In the genomic region with DNA sequence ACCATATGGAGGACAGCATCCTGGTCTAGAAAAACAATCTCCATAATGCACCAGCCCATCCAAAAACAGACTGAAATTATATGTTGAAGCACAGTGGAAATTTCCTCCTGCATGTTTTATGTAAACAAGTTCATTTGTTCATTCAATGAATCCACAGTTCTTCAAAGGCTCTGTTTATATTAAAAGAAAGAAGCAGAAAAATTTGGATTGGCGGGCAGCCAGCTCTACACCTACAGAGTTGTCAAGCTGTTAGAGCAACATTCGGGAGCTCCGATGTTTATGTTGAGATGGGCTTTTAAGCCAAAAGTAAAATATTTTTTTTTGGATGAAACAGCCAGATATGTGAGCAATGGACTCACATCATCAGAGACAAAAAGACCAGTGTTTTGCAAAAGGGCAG, we compare ENCODE assay signal across 22 cellular contexts.
DNase-seq lines count a peak whose midpoint lies in the region; ATAC-seq, FAIRE-seq and TF ChIP-seq lines count a peak whose summit lies in the region.
"Had no signal": no experiment of that assay in that cellular context is flagged by ENCODE, and none has a peak within 500 bp of the region (broad histone marks: within the 10 kb centered on the region; RNA-seq: fewer than 3 reads in every experiment).

No MANE protein-coding gene starts in this region.

- H3K27me3 Mint-ChIP-seq in T-helper 2 cell treated with Interferon-gamma antibody and Interleukin-4, amounts not matched to agents 5 μg/mL and 100 μg/mL, for 36 hours (ENCODE audit: low read depth) = peaks cover 2% of the 10 kb centered on the region

- H3K79me2 ChIP-seq in endothelial cell of umbilical vein (ENCODE audit: control insufficient read depth, insufficient read depth, low read length) = no peaks in the 10 kb centered on the region
- H3K79me2 ChIP-seq: hepatocyte had no signal

- peak; percentile 40 for DNase-seq in DMS 273 (lab: John Stamatoyannopoulos, UW; ENCODE audit: unreplicated experiment)
- no peak for DNase-seq in DMS 273 treated with DMSO at 0.1 percent for 48 hours (lab: John Stamatoyannopoulos, UW)
- DNase-seq in NCI-H748 treated with DMSO at 0.1 percent for 48 hours (lab: John Stamatoyannopoulos, UW) = peak; percentile 69
- DNase-seq in endothelial cell of umbilical vein (ENCODE audit: low read depth, low spot score) = peak; percentile 7
- DNase-seq in renal cortical epithelial cell (ENCODE audit: low read depth) = peak; percentile 20
- no peak for DNase-seq in T-helper 2 cell treated with Interferon-gamma antibody and Interleukin-4, amounts not matched to agents 5 μg/mL and 100 μg/mL, for 36 hours (ENCODE audit: low spot score)
- DNase-seq in stimulated activated CD4-positive, alpha-beta T cell treated with anti-CD3 and anti-CD28 coated beads, Interleukin-1b, Interleukin-23, amount 100 ng/mL, for 48 hours = no peak
- DNase-seq: activated CD4-positive, alpha-beta T cell treated with anti-CD3 and anti-CD28 coated beads for 4 hours; activated naive CD4-positive, alpha-beta T cell treated with anti-CD3 and anti-CD28 coated beads for 36 hours; left cardiac atrium; NCI-H1417 treated with DMSO at 0.1 percent for 48 hours; NCI-H510A; SK-N-SH; stimulated activated naive CD4-positive, alpha-beta T cell; upper lobe of left lung had no signal

- H3K27ac ChIP-seq in endothelial cell of umbilical vein (ENCODE audit: insufficient read depth, low read depth, low read length) = no peak overlapping the region
- H3K27ac ChIP-seq: 22Rv1, C4-2B, hepatocyte, KMS-11, prostate gland, upper lobe of left lung had no signal

- no peak overlapping the region for H3K4me2 ChIP-seq in endothelial cell of umbilical vein (ENCODE audit: insufficient read depth, low read length)
- H3K4me2 ChIP-seq: hepatocyte, KMS-11, SK-N-SH had no signal

- no peaks in the 10 kb centered on the region for H3K9me1 ChIP-seq in endothelial cell of umbilical vein (replicated peaks; ENCODE audit: control insufficient read depth, extremely low read depth, insufficient read depth, low read length)

- no peak overlapping the region for H3K9ac ChIP-seq in endothelial cell of umbilical vein (replicated peaks; ENCODE audit: extremely low read depth, insufficient read depth, low read length)
- H3K9ac ChIP-seq: KMS-11, SK-N-SH had no signal

- no peaks in the 10 kb centered on the region for H3K9me3 Mint-ChIP-seq in T-helper 2 cell treated with Interferon-gamma antibody and Interleukin-4, amounts not matched to agents 5 μg/mL and 100 μg/mL, for 36 hours
- H3K9me3 Mint-ChIP-seq: activated naive CD4-positive, alpha-beta T cell treated with anti-CD3 and anti-CD28 coated beads for 36 hours had no signal

- FAIRE-seq in endothelial cell of umbilical vein (lab: Jason Lieb, UNC) = no peak

- H3K4me3 ChIP-seq in endothelial cell of umbilical vein (replicated peaks in 1 of 3; ENCODE audit: insufficient read depth in 1 of 3, low read depth in 1 of 3, low read length in 3 of 3) = no peak overlapping the region
- H3K4me3 ChIP-seq: hepatocyte, prostate gland, upper lobe of left lung had no signal

- no peak overlapping the region for H3K4me3 Mint-ChIP-seq in T-helper 2 cell treated with Interferon-gamma antibody and Interleukin-4, amounts not matched to agents 5 μg/mL and 100 μg/mL, for 36 hours
- H3K4me3 Mint-ChIP-seq: activated naive CD4-positive, alpha-beta T cell treated with anti-CD3 and anti-CD28 coated beads for 36 hours; brain had no signal

- no peak for TF ChIP-seq POLR2A in endothelial cell of umbilical vein (IDR thresholded peaks at IDR 0.05; ENCODE audit: low read depth, low read length)

- POLR2A ChIA-PET in endothelial cell of umbilical vein (lab: Charles Lee) = no interaction called here

- no peaks in the 10 kb centered on the region for H3K9me3 ChIP-seq in endothelial cell of umbilical vein (replicated peaks; ENCODE audit: control insufficient read depth, insufficient read depth, low read length)
- H3K9me3 ChIP-seq: prostate gland, SK-N-SH, upper lobe of left lung had no signal

- no peaks in the 10 kb centered on the region for H4K20me1 ChIP-seq in endothelial cell of umbilical vein (replicated peaks; ENCODE audit: control insufficient read depth, extremely low read depth, insufficient read depth, low read length)

- peaks cover 0 to 2% of the 10 kb centered on the region in 2 experiments for H3K27me3 ChIP-seq in endothelial cell of umbilical vein (ENCODE audit: control insufficient read depth in 2 of 2, insufficient read depth in 2 of 2, low read length in 2 of 2)
- H3K27me3 ChIP-seq: hepatocyte, upper lobe of left lung had no signal

- BruUV-seq in endothelial cell of umbilical vein (replicated peaks; lab: Mats Ljungman, UMichigan) = no TSS peak

- H3K4me1 ChIP-seq in endothelial cell of umbilical vein (ENCODE audit: control insufficient read depth, extremely low read depth, insufficient read depth, low read length) = no peaks in the 10 kb centered on the region
- H3K4me1 ChIP-seq: prostate gland, upper lobe of left lung had no signal

- TF ChIP-seq CTCF in endothelial cell of umbilical vein (IDR thresholded peaks at IDR 0.05; ENCODE audit: extremely low read depth in 1 of 2, insufficient read depth in 1 of 2, low read depth in 1 of 2, low read length in 2 of 2) = no peak

- no peaks in the 10 kb centered on the region for H3K36me3 ChIP-seq in endothelial cell of umbilical vein (ENCODE audit: control insufficient read depth in 2 of 2, extremely low read depth in 1 of 2, insufficient read depth in 2 of 2, low read length in 2 of 2)
- H3K36me3 ChIP-seq: prostate gland, upper lobe of left lung had no signal

- dilution Hi-C loops in endothelial cell of umbilical vein (cut with MboI; ENCODE audit: extremely low pct_ligation_motif_present, low sequenced_read_pairs) = no loop called here

- no peaks in the 10 kb centered on the region for H3K4me1 Mint-ChIP-seq in T-helper 2 cell treated with Interferon-gamma antibody and Interleukin-4, amounts not matched to agents 5 μg/mL and 100 μg/mL, for 36 hours (ENCODE audit: low read depth)

- CTCF ChIA-PET in endothelial cell of umbilical vein (lab: Charles Lee) = no interaction called here

- H3K36me3 Mint-ChIP-seq in T-helper 2 cell treated with Interferon-gamma antibody and Interleukin-4, amounts not matched to agents 5 μg/mL and 100 μg/mL, for 36 hours (ENCODE audit: low read depth) = no peaks in the 10 kb centered on the region
- H3K36me3 Mint-ChIP-seq: brain had no signal

- intact Hi-C loops in endothelial cell of umbilical vein (cut with micrococcal nuclease) = no loop called here

- H2AFZ ChIP-seq in endothelial cell of umbilical vein (ENCODE audit: low read depth, low read length) = no peak overlapping the region
- H2AFZ ChIP-seq: hepatocyte had no signal

- no peak overlapping the region for H3K27ac Mint-ChIP-seq in T-helper 2 cell treated with Interferon-gamma antibody and Interleukin-4, amounts not matched to agents 5 μg/mL and 100 μg/mL, for 36 hours
- H3K27ac Mint-ChIP-seq: activated naive CD4-positive, alpha-beta T cell treated with anti-CD3 and anti-CD28 coated beads for 36 hours had no signal

- no peak for ATAC-seq in HG03469 (IDR thresholded peaks at IDR 0.05; ENCODE audit: unreplicated experiment)
- ATAC-seq: left cardiac atrium had no signal

TF ChIP-seq in endothelial cell of umbilical vein, 7 proteins besides CTCF, POLR2A, EP300 and RAD21:
- no peak for TF ChIP-seq EZH2 (IDR thresholded peaks at IDR 0.05; ENCODE audit: borderline replicate concordance, low read depth, low read length, severe bottlenecking)
- no peak for TF ChIP-seq GATA2 (IDR thresholded peaks at IDR 0.05; ENCODE audit: insufficient read depth, insufficient read length, low read depth, low read length)
- TF ChIP-seq POLR2AphosphoS5 (IDR thresholded peaks at IDR 0.05; ENCODE audit: insufficient read depth, low read depth, low read length) = no peak
- TF ChIP-seq FOS (IDR thresholded peaks at IDR 0.05; ENCODE audit: borderline replicate concordance, insufficient read depth, low read length) = no peak
- TF ChIP-seq MYC (IDR thresholded peaks at IDR 0.05; ENCODE audit: low read depth, low read length) = no peak
- TF ChIP-seq, protein P1, sequence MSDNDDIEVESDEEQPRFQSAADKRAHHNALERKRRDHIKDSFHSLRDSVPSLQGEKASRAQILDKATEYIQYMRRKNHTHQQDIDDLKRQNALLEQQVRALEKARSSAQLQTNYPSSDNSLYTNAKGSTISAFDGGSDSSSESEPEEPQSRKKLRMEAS (IDR thresholded peaks at IDR 0.05; ENCODE audit: insufficient read depth, insufficient read length) = no peak
- TF ChIP-seq JUN (IDR thresholded peaks at IDR 0.05; ENCODE audit: borderline replicate concordance, insufficient read depth, insufficient read length, low read depth) = no peak

Comparison
In these comparisons a context has a peak if more than half of its experiments do, and no peak if none do; other contexts are left out.
1. DNase-seq: peak in DMS 273 (single experiment), NCI-H748 treated with DMSO at 0.1 percent for 48 hours (single experiment), endothelial cell of umbilical vein (single experiment) and renal cortical epithelial cell (single experiment); none in DMS 273 treated with DMSO at 0.1 percent for 48 hours (single experiment), T-helper 2 cell treated with Interferon-gamma antibody and Interleukin-4, amounts not matched to agents 5 μg/mL and 100 μg/mL, for 36 hours (single experiment) and stimulated activated CD4-positive, alpha-beta T cell treated with anti-CD3 and anti-CD28 coated beads, Interleukin-1b, Interleukin-23, amount 100 ng/mL, for 48 hours (single experiment).